ENCODE assay signal across 8 cellular contexts in the genomic region with DNA sequence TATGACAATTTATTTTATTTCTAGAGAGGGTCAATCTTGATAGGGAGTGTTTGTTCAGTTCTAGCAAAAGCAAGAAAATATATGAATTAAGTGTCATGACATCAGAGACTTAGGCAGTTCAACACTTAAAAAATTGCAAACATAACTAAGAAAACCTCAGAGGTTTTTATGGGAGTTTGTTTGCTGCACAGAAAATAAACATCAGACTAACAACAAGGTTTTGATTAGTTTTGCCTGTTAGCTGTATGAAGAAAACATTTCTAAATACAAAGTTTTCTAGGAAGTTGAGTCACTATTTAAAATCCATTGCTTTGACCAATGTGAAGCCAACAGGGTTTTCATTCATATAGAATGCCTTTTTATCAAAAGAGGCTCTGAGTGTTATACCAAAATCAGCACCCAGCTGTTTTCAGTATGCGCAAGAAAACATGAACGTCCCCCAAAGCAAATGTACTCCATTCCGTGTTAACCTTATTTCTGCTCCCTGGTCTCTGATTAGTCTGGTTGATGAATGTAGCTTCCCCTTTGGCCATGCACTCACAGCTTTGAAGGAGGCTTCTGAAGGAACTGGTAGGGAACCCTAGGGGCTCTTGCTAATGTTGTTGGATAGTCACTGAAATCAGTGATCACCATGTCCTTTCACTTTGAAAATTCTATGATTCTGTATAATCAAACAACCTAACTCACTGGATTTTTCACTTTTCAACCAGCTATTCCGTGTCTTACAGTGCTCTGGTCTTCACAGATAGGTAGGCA.
DNase-seq lines count a peak whose midpoint lies in the region; ATAC-seq and TF ChIP-seq lines count a peak whose summit lies in the region.

No MANE protein-coding gene starts in this region.

- WGBS in mammary epithelial cell (ENCODE audit: low coverage, missing lambda C conversion rate): 74% methylated on average over 4 of the region's 4 CpGs

- CTCF ChIA-PET in mammary epithelial cell (lab: Charles Lee; ENCODE audit: low non-redundant PET): no interaction called here

- H3K9ac ChIP-seq in KMS-11 (no peak overlapping the region), mammary epithelial cell (ENCODE audit: insufficient read depth, low read length) (no peak overlapping the region)

- DNase-seq in SIG-M5 treated with dmso at 0.1 percent for 504 hours (lab: John Stamatoyannopoulos, UW; ENCODE audit: unreplicated experiment): peak; percentile 68
- no peak for DNase-seq in SIG-M5 (lab: John Stamatoyannopoulos, UW)
- peak; percentile 39 for DNase-seq in medulla oblongata (ENCODE audit: extremely low spot score)
- DNase-seq in activated effector memory CD4-positive, alpha-beta T cell treated with Interleukin-2 at 50 U/mL for 16 hours: no peak
- no peak for DNase-seq in NCI-H2227 treated with DMSO at 0.1 percent for 48 hours (lab: John Stamatoyannopoulos, UW)
- no peak for DNase-seq in mammary epithelial cell

- H2AFZ ChIP-seq in KMS-11 (ENCODE audit: low read depth) (no peak overlapping the region), mammary epithelial cell (ENCODE audit: low read depth, low read length) (no peak overlapping the region)

- ATAC-seq in GM21825 (IDR thresholded peaks at IDR 0.05; ENCODE audit: unreplicated experiment): peak; percentile 14

- H3K4me3 ChIP-seq in KMS-11 (IDR thresholded peaks at IDR 0.05; ENCODE audit: insufficient read depth, low read depth, low read length) (no peak overlapping the region), mammary epithelial cell (replicated peaks in 1 of 3; ENCODE audit: insufficient read depth in 1 of 3, low read depth in 2 of 3, low read length in 3 of 3) (no peak overlapping the region)

- H3K27me3 ChIP-seq in KMS-11 (ENCODE audit: insufficient read depth, low read depth) (no peaks in the 10 kb centered on the region), mammary epithelial cell (ENCODE audit: insufficient read depth, low read length) (no peaks in the 10 kb centered on the region)

- BruUV-seq in mammary epithelial cell (replicated peaks; lab: Mats Ljungman, UMichigan): no TSS peak

- no peaks in the 10 kb centered on the region for H3K9me3 ChIP-seq in mammary epithelial cell (replicated peaks; ENCODE audit: insufficient read depth, low read length)

- intact Hi-C loops in mammary epithelial cell (cut with micrococcal nuclease): no loop called here

- H3K79me2 ChIP-seq in KMS-11 (ENCODE audit: insufficient read depth, low read depth) (no peaks in the 10 kb centered on the region), mammary epithelial cell (ENCODE audit: insufficient read depth, low read length) (no peaks in the 10 kb centered on the region)

- H3K4me1 ChIP-seq in KMS-11 (ENCODE audit: low read depth, poor library complexity, severe bottlenecking): peaks cover 9% of the 10 kb centered on the region
- H3K4me1 ChIP-seq in mammary epithelial cell (ENCODE audit: insufficient read depth, low read length): no peaks in the 10 kb centered on the region

- H3K36me3 ChIP-seq in KMS-11 (ENCODE audit: insufficient read depth): no peaks in the 10 kb centered on the region
- no peaks in the 10 kb centered on the region for H3K36me3 ChIP-seq in mammary epithelial cell (ENCODE audit: insufficient read depth, low read length)

- H3K4me2 ChIP-seq in KMS-11 (peak overlapping the region; percentile 43; the same call in 1 of the 2 replicates), mammary epithelial cell (ENCODE audit: insufficient read depth, low read depth, low read length) (no peak overlapping the region)

- H4K20me1 ChIP-seq in KMS-11 (ENCODE audit: insufficient read depth) (no peaks in the 10 kb centered on the region), mammary epithelial cell (ENCODE audit: insufficient read depth, low read length) (no peaks in the 10 kb centered on the region)

- dilution Hi-C loops in mammary epithelial cell (cut with HindIII; ENCODE audit: low sequenced_read_pairs): no loop called here

- H3K27ac ChIP-seq in KMS-11 (no peak overlapping the region), mammary epithelial cell (ENCODE audit: insufficient read depth, low read depth, low read length) (no peak overlapping the region)

- in situ Hi-C loops in mammary epithelial cell (cut with MboI; ENCODE audit: low sequenced_read_pairs in 2 of 2): no loop called here

- no peak for TF ChIP-seq CTCF in KMS-11 (conservative IDR thresholded peaks at IDR 0.05; ENCODE audit: low read depth, low read length)
- no peak for TF ChIP-seq CTCF in mammary epithelial cell (conservative IDR thresholded peaks at IDR 0.05 in 1 of 2, IDR thresholded peaks at IDR 0.05 in 1 of 2; ENCODE audit: extremely low read depth in 1 of 2, insufficient read depth in 1 of 2, low read depth in 1 of 2, low read length in 2 of 2)

Comparison
In these comparisons a context has a peak if more than half of its experiments do, and no peak if none do; other contexts are left out.
1. DNase-seq: peak in SIG-M5 treated with dmso at 0.1 percent for 504 hours (single experiment) and medulla oblongata (single experiment); none in SIG-M5 (single experiment), activated effector memory CD4-positive, alpha-beta T cell treated with Interleukin-2 at 50 U/mL for 16 hours (single experiment), NCI-H2227 treated with DMSO at 0.1 percent for 48 hours (single experiment) and mammary epithelial cell (single experiment).